2 cellular contexts compared by ENCODE assay signal in genomic region chr3:13850161-13850945, GRCh38.
TF ChIP-seq lines count a peak whose summit lies in the region.

No MANE protein-coding gene starts in this region.

TF ChIP-seq in A549, 52 proteins besides CTCF, POLR2A, EP300 and RAD21 (continued from another document):
- no peak for TF ChIP-seq HEYL (CRISPR knock-in tag; IDR thresholded peaks at IDR 0.05)
TF ChIP-seq in A549: peak in this region for 0.

TF ChIP-seq in K562, 482 proteins besides CTCF, POLR2A, EP300 and RAD21 (continued from another document):
- TF ChIP-seq ZNF318 (IDR thresholded peaks at IDR 0.05; ENCODE audit: borderline replicate concordance in 1 of 2, low read depth in 1 of 2), result no peak
- no peak for TF ChIP-seq ARID1B (IDR thresholded peaks at IDR 0.05)
- TF ChIP-seq KDM4B (IDR thresholded peaks at IDR 0.05; ENCODE audit: borderline replicate concordance in 2 of 2, low read depth in 1 of 2), result no peak
- TF ChIP-seq GABPB1 (CRISPR knock-in tag; IDR thresholded peaks at IDR 0.05), result no peak
- no peak for TF ChIP-seq TRIM25 (IDR thresholded peaks at IDR 0.05; ENCODE audit: borderline replicate concordance)
- no peak for TF ChIP-seq SMARCA5 (IDR thresholded peaks at IDR 0.05)
- no peak for TF ChIP-seq NR2C1 (IDR thresholded peaks at IDR 0.05)
- TF ChIP-seq NR2C1 (tag; IDR thresholded peaks at IDR 0.05), result no peak
- TF ChIP-seq ZFPM2 (CRISPR knock-in tag; IDR thresholded peaks at IDR 0.05), result no peak
- no peak for TF ChIP-seq MTF1 (CRISPR knock-in tag; IDR thresholded peaks at IDR 0.05; ENCODE audit: borderline replicate concordance)
